ENCODE assay signal across 25 cellular contexts in the genomic region with DNA sequence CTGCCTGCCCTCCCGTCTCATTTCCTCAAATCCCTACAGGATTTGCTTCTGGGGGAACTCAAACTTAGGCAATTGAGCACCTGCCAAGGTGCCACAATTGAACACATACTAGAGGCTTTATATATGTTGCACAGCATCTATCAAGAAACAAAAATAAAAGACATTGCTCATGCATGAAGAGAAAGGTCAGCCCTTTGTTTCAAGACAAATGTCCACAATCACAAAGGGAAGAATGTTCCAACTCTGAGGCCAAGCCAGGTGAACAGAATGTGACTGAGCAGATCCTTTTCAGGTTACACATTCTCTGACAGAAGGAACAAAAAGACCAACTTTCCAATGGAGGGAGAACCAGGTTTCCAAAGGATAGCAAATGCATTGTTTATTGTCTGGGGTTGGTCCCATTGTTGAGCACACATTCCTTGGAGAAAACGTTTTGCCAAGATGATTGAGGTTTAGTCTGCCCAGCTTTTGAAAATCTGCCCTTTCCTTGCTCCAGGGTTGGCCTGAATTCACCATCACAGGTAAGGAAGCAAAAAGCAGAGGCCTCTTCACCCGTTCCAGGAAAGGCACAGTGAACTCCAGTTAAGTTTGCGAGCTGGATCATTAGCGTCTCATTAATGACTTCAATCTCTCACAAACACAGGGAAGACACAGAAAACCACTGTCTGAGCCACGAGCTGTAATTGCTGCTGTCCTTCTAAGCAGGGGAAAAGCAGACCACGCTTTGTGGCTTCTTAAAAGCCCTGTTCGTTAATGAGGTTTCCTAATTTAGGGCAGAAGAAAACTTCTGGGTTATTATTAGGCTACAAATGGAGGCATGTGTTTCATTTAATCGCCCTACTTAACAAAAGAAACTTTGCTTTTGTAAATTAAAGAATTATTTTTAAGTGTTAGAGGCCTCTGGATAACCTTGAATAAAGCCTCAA.
"Had no signal": no experiment of that assay in that cellular context is flagged by ENCODE, and none has a peak within 500 bp of the region (broad histone marks: within the 10 kb centered on the region; RNA-seq: fewer than 3 reads in every experiment).

No MANE protein-coding gene starts in this region.

- H3K9me3 ChIP-seq: adrenal gland, gastroesophageal sphincter, heart left ventricle, left lung, mucosa of descending colon, pancreas, prostate gland, right atrium auricular region, suprapubic skin, tibial nerve had no signal

- ATAC-seq: gastroesophageal sphincter, heart left ventricle, left lung, mucosa of descending colon, pancreas had no signal

- DNase-seq: activated CD4-positive, alpha-beta T cell treated with anti-CD3 and anti-CD28 coated beads for 48 hours; activated CD4-positive, alpha-beta T cell treated with anti-CD3 and anti-CD28 coated beads, Interleukin-2, amount 50 U/mL, for 48 hours; activated CD8-positive, alpha-beta memory T cell treated with anti-CD3 and anti-CD28 coated beads for 24 hours; activated effector memory CD4-positive, alpha-beta T cell treated with anti-CD3 and anti-CD28 coated beads, Interleukin-2, amount 50 U/mL, for 16 hours; activated naive CD4-positive, alpha-beta T cell treated with anti-CD3 and anti-CD28 coated beads for 36 hours; activated naive CD8-positive, alpha-beta T cell treated with anti-CD3 and anti-CD28 coated beads for 36 hours; adrenal gland; aorta; brain microvascular endothelial cell; caudate nucleus; heart left ventricle; left lung; mucosa of descending colon; nucleus accumbens; pancreas; stimulated activated CD4-positive, alpha-beta T cell treated with anti-CD3 and anti-CD28 coated beads, Interleukin-15, amount 100 ng/mL, for 24 hours; stimulated activated CD4-positive, alpha-beta T cell treated with anti-CD3 and anti-CD28 coated beads, Interleukin-2, amount 100 ng/mL, for 24 hours; stimulated activated naive CD4-positive, alpha-beta T cell; T-helper 1 cell had no signal

- H3K27me3 ChIP-seq: adrenal gland, brain microvascular endothelial cell, gastroesophageal sphincter, heart left ventricle, left lung, pancreas, right atrium auricular region, suprapubic skin, tibial nerve had no signal

- FAIRE-seq: pancreas had no signal

- H3K27ac ChIP-seq: adrenal gland, brain microvascular endothelial cell, gastroesophageal sphincter, heart left ventricle, left lung, pancreas, prostate gland, right atrium auricular region, suprapubic skin, tibial nerve had no signal

- H3K4me3 ChIP-seq: adrenal gland, gastroesophageal sphincter, heart left ventricle, left lung, lung, mucosa of descending colon, pancreas, prostate gland, right atrium auricular region, suprapubic skin, tibial nerve had no signal

- H3K4me1 ChIP-seq: adrenal gland, gastroesophageal sphincter, heart left ventricle, left lung, pancreas, prostate gland, right atrium auricular region, suprapubic skin, tibial nerve had no signal

- H3K36me3 ChIP-seq: adrenal gland, brain microvascular endothelial cell, gastroesophageal sphincter, heart left ventricle, left lung, pancreas, prostate gland, right atrium auricular region, suprapubic skin, tibial nerve had no signal
